9 cellular contexts compared by ENCODE assay signal in the genomic region with DNA sequence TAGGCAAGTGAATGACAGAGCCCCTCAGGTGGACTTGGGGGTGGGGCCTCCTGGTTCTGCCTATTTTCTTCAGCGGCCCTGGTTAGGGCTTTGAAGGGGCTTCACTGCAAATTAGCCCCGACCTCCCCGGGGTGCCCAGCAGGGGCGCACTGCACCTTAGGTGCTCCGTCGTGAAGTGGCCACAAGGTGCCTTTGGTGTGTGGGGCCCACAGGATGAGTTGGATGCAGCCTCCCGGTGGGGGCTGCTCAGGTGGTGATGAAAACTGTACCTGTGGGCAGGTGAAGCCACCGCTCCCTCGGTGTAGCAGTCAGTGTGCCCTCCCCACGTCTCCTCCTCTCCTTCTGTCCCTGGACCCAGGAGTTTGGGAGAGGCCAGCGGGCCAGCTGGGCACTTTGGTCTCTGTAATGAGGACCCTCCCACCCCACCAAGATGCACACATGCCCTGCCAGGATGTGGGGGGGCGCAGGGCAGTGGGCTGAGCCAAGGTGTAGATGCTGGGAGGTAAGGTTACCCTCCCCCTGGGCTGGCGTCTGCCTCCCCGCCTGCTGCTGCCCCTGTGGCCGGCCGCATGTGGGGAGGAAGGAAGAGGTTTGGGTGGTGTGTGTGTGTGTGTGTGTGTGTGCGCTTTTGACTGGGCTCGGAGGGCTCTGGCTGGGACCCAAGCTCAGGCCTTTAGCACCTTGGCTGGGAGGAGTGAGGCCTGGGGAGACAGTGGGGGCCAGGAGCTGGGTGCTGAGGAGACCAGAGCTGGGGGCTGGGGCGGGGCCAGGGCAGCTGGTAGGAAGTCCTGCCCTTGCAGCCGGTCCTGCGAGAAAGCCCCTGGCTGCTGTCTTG. TPM values are rescaled to one million over a fixed set of nuclear protein-coding genes. Genes with fewer than 3 reads are reported as not detected.
DNase-seq lines count a peak whose midpoint lies in the region; ATAC-seq and TF ChIP-seq lines count a peak whose summit lies in the region.
"Had no signal": no experiment of that assay in that cellular context is flagged by ENCODE, and none has a peak within 500 bp of the region (broad histone marks: within the 10 kb centered on the region; RNA-seq: fewer than 3 reads in every experiment).

No MANE protein-coding gene starts in this region.

- H3K4me3 ChIP-seq in GM06990 (replicated peaks; ENCODE audit: low read depth, low read length) (no peak overlapping the region), brain microvascular endothelial cell (ENCODE audit: low read depth, low read length) (no peak overlapping the region)

- ATAC-seq in naive thymus-derived CD8-positive, alpha-beta T cell, result peak; percentile 83

- no peaks in the 10 kb centered on the region; the same call in 1 of the 2 replicates for H3K27me3 ChIP-seq in GM06990 (replicated peaks; ENCODE audit: control insufficient read depth, insufficient read depth, low read length)
- no peaks in the 10 kb centered on the region for H3K27me3 ChIP-seq in brain microvascular endothelial cell (replicated peaks)

- peak overlapping the region in 9 of 10 donors; percentile 43 to 94 (median 80) for H3K27ac Mint-ChIP-seq in naive thymus-derived CD8-positive, alpha-beta T cell
- H3K27ac Mint-ChIP-seq: stimulated activated naive CD8-positive, alpha-beta T cell treated with anti-CD3 and anti-CD28 coated beads, Interleukin-15, Interleukin-2, amounts not matched to agents 100 ng/mL and 50 ng/mL, for 24 hours had no signal

- H3K36me3 ChIP-seq in GM06990 (ENCODE audit: control insufficient read depth, insufficient read depth, low read length), result no peaks in the 10 kb centered on the region
- no peaks in the 10 kb centered on the region for H3K36me3 ChIP-seq in brain microvascular endothelial cell (replicated peaks)

- TF ChIP-seq CTCF in GM06990 (IDR thresholded peaks at IDR 0.05; ENCODE audit: insufficient read depth, low read length, poor library complexity, severe bottlenecking) (peak; percentile 62), brain microvascular endothelial cell (IDR thresholded peaks at IDR 0.05; ENCODE audit: low read depth, low read length, missing control alignments) (peak; percentile 46)

- no peaks in the 10 kb centered on the region for H3K9me3 Mint-ChIP-seq in naive thymus-derived CD8-positive, alpha-beta T cell
- H3K9me3 Mint-ChIP-seq: stimulated activated naive CD8-positive, alpha-beta T cell treated with anti-CD3 and anti-CD28 coated beads, Interleukin-15, Interleukin-2, amounts not matched to agents 100 ng/mL and 50 ng/mL, for 24 hours had no signal

- no peaks in the 10 kb centered on the region for H3K36me3 Mint-ChIP-seq in naive thymus-derived CD8-positive, alpha-beta T cell

- in situ Hi-C loops in brain microvascular endothelial cell (cut with HindIII; ENCODE audit: low pct_ligation_motif_present, low sequenced_read_pairs), result no loop called here

- peak; percentile 47 for DNase-seq in GM06990 (ENCODE audit: extremely low read depth, insufficient read length)
- DNase-seq in OCI-M1 (lab: John Stamatoyannopoulos, UW), result peak; percentile 1
- DNase-seq in brain microvascular endothelial cell, result no peak
- DNase-seq in naive thymus-derived CD8-positive, alpha-beta T cell, result peak; percentile 25 to 72 (median 52)
- no peak for DNase-seq in NCI-H748 (lab: John Stamatoyannopoulos, UW; ENCODE audit: unreplicated experiment)
- DNase-seq in NCI-H1930 (lab: John Stamatoyannopoulos, UW), result no peak
- DNase-seq in NCI-H2029 (lab: John Stamatoyannopoulos, UW), result no peak
- DNase-seq in HCEC 1CT, result no peak

- H3K4me1 Mint-ChIP-seq in naive thymus-derived CD8-positive, alpha-beta T cell, result peaks cover 17 to 42% (median 39%) of the 10 kb centered on the region in 4 donors

- H3K27me3 Mint-ChIP-seq in naive thymus-derived CD8-positive, alpha-beta T cell, result no peaks in the 10 kb centered on the region

- H3K4me3 Mint-ChIP-seq in naive thymus-derived CD8-positive, alpha-beta T cell, result peak overlapping the region; percentile 19 to 83 (median 67)
- H3K4me3 Mint-ChIP-seq: stimulated activated naive CD8-positive, alpha-beta T cell treated with anti-CD3 and anti-CD28 coated beads, Interleukin-15, Interleukin-2, amounts not matched to agents 100 ng/mL and 50 ng/mL, for 24 hours had no signal

- no peak overlapping the region for H3K27ac ChIP-seq in brain microvascular endothelial cell

- POLR2A ChIA-PET in naive thymus-derived CD8-positive, alpha-beta T cell (lab: Charles Lee), result no interaction called here

RNA-seq across cellular contexts. Expression of a gene that starts 55.6 kb away (rescaled TPM):
- 1 to 10 TPM; 5.3 to 5.6 TPM for total RNA-seq in naive thymus-derived CD8-positive, alpha-beta T cell
- polyA plus RNA-seq in naive thymus-derived CD8-positive, alpha-beta T cell, result under 1 TPM; 0.18 to 0.75 (median 0.27) TPM

Comparison
In these comparisons a context has a peak if more than half of its experiments do, and no peak if none do; other contexts are left out.
1. DNase-seq: peak in GM06990 (single experiment), OCI-M1 (single experiment) and naive thymus-derived CD8-positive, alpha-beta T cell (10 of 10); none in brain microvascular endothelial cell (single experiment), NCI-H748 (single experiment), NCI-H1930 (0 of 2), NCI-H2029 (single experiment) and HCEC 1CT (single experiment).